In genomic region chr18:11733031-11733430, GRCh38 we compare ENCODE assay signal across 1 cellular context.
A peak's percentile ranks its signal among the peaks of the same experiment; 100 is the strongest.
TF ChIP-seq lines count a peak whose summit lies in the region.

No MANE protein-coding gene starts in this region.

TF ChIP-seq in K562, 482 proteins besides CTCF, POLR2A, EP300 and RAD21 (continued from another document):
- peak; percentile 54 for TF ChIP-seq DEAF1 (CRISPR knock-in tag; IDR thresholded peaks at IDR 0.05)
- 0 out of 2 replicates have a peak, but pooled peaks have one; percentile 33 for TF ChIP-seq ZKSCAN1 (IDR thresholded peaks at IDR 0.05; ENCODE audit: low read depth, low read length)
- peak in 1 of 2 experiments; percentile 40; a peak in 1 of 4 replicates for TF ChIP-seq MAZ (CRISPR knock-in tag; conservative IDR thresholded peaks at IDR 0.05 in 1 of 2, IDR thresholded peaks at IDR 0.05 in 1 of 2)
- 0 out of 2 replicates have a peak, but pooled peaks have one; percentile 11 for TF ChIP-seq CREM (IDR thresholded peaks at IDR 0.05; ENCODE audit: low read depth)
- TF ChIP-seq RB1 (IDR thresholded peaks at IDR 0.05; ENCODE audit: low read depth): peak; percentile 45; the same call in 1 of the 2 replicates
- TF ChIP-seq BMI1 (IDR thresholded peaks at IDR 0.05; ENCODE audit: low read length): 0 out of 2 replicates have a peak, but pooled peaks have one; percentile 25
- peak; percentile 86 for TF ChIP-seq SMC3 (conservative IDR thresholded peaks at IDR 0.05; ENCODE audit: insufficient read depth, low read depth, low read length)
- TF ChIP-seq ZNF263 (CRISPR knock-in tag; IDR thresholded peaks at IDR 0.05; ENCODE audit: borderline replicate concordance): no peak
- TF ChIP-seq STAG1 (CRISPR knock-in tag; IDR thresholded peaks at IDR 0.05; ENCODE audit: borderline replicate concordance): peak; percentile 89; the same call in 1 of the 2 replicates
